16 cellular contexts compared by ENCODE assay signal in the genomic region with DNA sequence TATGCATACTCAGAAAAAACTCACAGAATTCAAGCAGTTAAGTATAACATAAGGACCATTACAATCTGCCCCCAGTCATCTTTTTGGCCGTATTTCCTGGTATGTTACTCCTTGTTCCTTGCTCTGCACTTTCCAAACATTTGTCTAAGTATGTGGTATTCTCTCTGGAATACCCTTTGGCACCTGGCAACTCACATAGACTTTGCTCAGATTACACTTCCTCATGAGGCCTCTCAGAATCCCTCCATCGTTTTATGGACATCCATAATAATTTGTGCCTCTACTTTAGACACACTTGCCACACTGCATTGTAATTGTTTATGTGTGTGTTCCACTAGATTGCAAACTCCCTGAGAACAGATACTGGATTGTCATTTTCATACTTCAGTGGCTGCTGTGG.
DNase-seq lines count a peak whose midpoint lies in the region; ATAC-seq, FAIRE-seq and TF ChIP-seq lines count a peak whose summit lies in the region.
"Had no signal": no experiment of that assay in that cellular context is flagged by ENCODE, and none has a peak within 500 bp of the region (broad histone marks: within the 10 kb centered on the region; RNA-seq: fewer than 3 reads in every experiment).

No MANE protein-coding gene starts in this region.

- WGBS in A549 (ENCODE audit: missing lambda C conversion rate): 46% methylated on average over 2 of the region's 2 CpGs

- peak overlapping the region; percentile 13; the same call in 1 of the 3 replicates for H3K4me2 ChIP-seq in A549

- peaks cover 13% of the 10 kb centered on the region for H3K9me3 Mint-ChIP-seq in progenitor cell of endocrine pancreas (ENCODE audit: low read depth)

- TF ChIP-seq POLR2A in A549 (IDR thresholded peaks at IDR 0.05; ENCODE audit: low read length): no peak
- no peak for TF ChIP-seq POLR2A in GM12892 (IDR thresholded peaks at IDR 0.05; ENCODE audit: low read depth, low read length)

- H3K4me3 Mint-ChIP-seq in progenitor cell of endocrine pancreas (ENCODE audit: low read depth): no peak overlapping the region
- H3K4me3 Mint-ChIP-seq: CD4-positive, alpha-beta T cell; HFFc6 had no signal

- CTCF ChIA-PET in A549 (lab: Yijun Ruan, JAX): no interaction called here

- TF ChIP-seq RAD21 in A549 (conservative IDR thresholded peaks at IDR 0.05 in 1 of 2, IDR thresholded peaks at IDR 0.05 in 1 of 2): no peak

- H3K27ac ChIP-seq in A549 (no peak overlapping the region), colonic mucosa (peak overlapping the region; percentile 57)
- H3K27ac ChIP-seq: HL-60 had no signal

- H3K27ac Mint-ChIP-seq in progenitor cell of endocrine pancreas: peak overlapping the region; percentile 16
- H3K27ac Mint-ChIP-seq: CD4-positive, alpha-beta T cell; HFFc6 had no signal

- H3K36me3 Mint-ChIP-seq in progenitor cell of endocrine pancreas (ENCODE audit: insufficient read depth): peaks cover 35% of the 10 kb centered on the region

- H3K4me1 Mint-ChIP-seq in progenitor cell of endocrine pancreas (ENCODE audit: low read depth): no peaks in the 10 kb centered on the region

- POLR2A ChIA-PET in A549 (lab: Yijun Ruan, JAX): no interaction called here

- no peak overlapping the region for H3K9ac ChIP-seq in colonic mucosa (ENCODE audit: low read depth in 2 of 2, low read length in 2 of 2)

- ATAC-seq in A549 (peak in 1 of 2 experiments; percentile 25; a peak in 1 of 6 replicates), GM18520 (IDR thresholded peaks at IDR 0.05; ENCODE audit: unreplicated experiment) (no peak)
- ATAC-seq: HCT116 had no signal

- no peak for FAIRE-seq in A549 (lab: Jason Lieb, UNC)
- FAIRE-seq in GM12892 (lab: Jason Lieb, UNC): no peak
- FAIRE-seq: D721Med, GM12891 had no signal

- H3K27me3 Mint-ChIP-seq in progenitor cell of endocrine pancreas: no peaks in the 10 kb centered on the region
- H3K27me3 Mint-ChIP-seq: CD4-positive, alpha-beta T cell had no signal

- H3K36me3 ChIP-seq in colonic mucosa: no peaks in the 10 kb centered on the region

- H3K9me3 ChIP-seq in A549 (peaks cover 1% of the 10 kb centered on the region; the same call in 1 of the 3 replicates), colonic mucosa (no peaks in the 10 kb centered on the region)
- H3K9me3 ChIP-seq: Caco-2 had no signal

- H3K27me3 ChIP-seq in colonic mucosa: no peaks in the 10 kb centered on the region

- intact Hi-C loops in colonic mucosa (cut with DNase I): no loop called here

- no peak for TF ChIP-seq EP300 in A549 (IDR thresholded peaks at IDR 0.05)

- H3K4me3 ChIP-seq in A549 (no peak overlapping the region), colonic mucosa (no peak overlapping the region)

- TF ChIP-seq CTCF in A549 (IDR thresholded peaks at IDR 0.05) (no peak), colonic mucosa (IDR thresholded peaks at IDR 0.05) (no peak), progenitor cell of endocrine pancreas (IDR thresholded peaks at IDR 0.05; ENCODE audit: unreplicated experiment) (no peak)

- no peak for DNase-seq in A549 (ENCODE audit: low read depth in 1 of 2, low spot score in 1 of 2)
- DNase-seq in colonic mucosa: peak; percentile 48
- no peak for DNase-seq in progenitor cell of endocrine pancreas (ENCODE audit: low spot score, unreplicated experiment)
- no peak for DNase-seq in GM12892 (ENCODE audit: insufficient read length)
- no peak for DNase-seq in stimulated activated CD4-positive, alpha-beta T cell treated with anti-CD3 and anti-CD28 coated beads, Interleukin-4, amount 100 ng/mL, for 4 hours
- DNase-seq: AML-193; Caco-2; CD4-positive, alpha-beta T cell; GOT3; H7; HFFc6 had no signal

- H3K4me1 ChIP-seq in A549 (peaks cover 8% of the 10 kb centered on the region; the same call in 2 of the 3 replicates), colonic mucosa (no peaks in the 10 kb centered on the region)
- H3K4me1 ChIP-seq: Caco-2 had no signal

TF ChIP-seq in A549, 52 proteins besides CTCF, POLR2A, EP300 and RAD21:
- TF ChIP-seq RARB (CRISPR knock-in tag; IDR thresholded peaks at IDR 0.05) (no peak), ZC3H11A (IDR thresholded peaks at IDR 0.05) (no peak), RCOR1 (IDR thresholded peaks at IDR 0.05; ENCODE audit: low read depth, low read length) (no peak), CEBPB (IDR thresholded peaks at IDR 0.05) (no peak)
